Comparison of ENCODE assay signal across 29 cellular contexts in genomic region chr16:69522041-69522578, GRCh38. TPM values are rescaled to one million over a fixed set of nuclear protein-coding genes. Genes with fewer than 3 reads are reported as not detected.
A peak's percentile ranks its signal among the peaks of the same experiment; 100 is the strongest.
DNase-seq lines count a peak whose midpoint lies in the region; ATAC-seq, FAIRE-seq and TF ChIP-seq lines count a peak whose summit lies in the region.
"Had no signal": no experiment of that assay in that cellular context is flagged by ENCODE, and none has a peak within 500 bp of the region (broad histone marks: within the 10 kb centered on the region; RNA-seq: fewer than 3 reads in every experiment).

No MANE protein-coding gene starts in this region.

- no peak for TF ChIP-seq RAD21 in K562 (CRISPR knock-in tag; conservative IDR thresholded peaks at IDR 0.05 in 1 of 2, IDR thresholded peaks at IDR 0.05 in 1 of 2)

- DNase-seq in activated CD8-positive, alpha-beta T cell treated with anti-CD3 and anti-CD28 coated beads for 36 hours, result no peak
- DNase-seq in activated CD8-positive, alpha-beta T cell treated with anti-CD3 and anti-CD28 coated beads, Interleukin-2, amount 10 ng/mL, durations not matched to agents 7 days and 5 days, result no peak
- DNase-seq in K562 (ENCODE audit: extremely low read depth in 1 of 4, low spot score in 3 of 4), result no peak
- DNase-seq in trophoblast cell, result peak; percentile 28 to 67
- DNase-seq in CD14-positive monocyte (ENCODE audit: low spot score), result no peak
- DNase-seq: 8988T; activated B cell treated with CpG ODN at 0.5 μM for 24 hours; activated CD4-positive, alpha-beta T cell treated with anti-CD3 and anti-CD28 coated beads, Interleukin-2, amount 50 U/mL, for 48 hours; activated naive CD4-positive, alpha-beta T cell; activated T-cell treated with anti-CD3 and anti-CD28 coated beads for 4 hours; AML-193; cortex of kidney; foreskin melanocyte; hippocampal formation; Kasumi-1; left ventricle myocardium superior; midbrain; NCI-H1092; NCI-H187; psoas muscle had no signal

- no peak overlapping the region for H4K8ac ChIP-seq in trophoblast cell (ENCODE audit: low read depth, low read length)

- H4K91ac ChIP-seq in trophoblast cell (ENCODE audit: low read depth, low read length), result no peak overlapping the region

- H3K79me2 ChIP-seq in OCI-LY3 (ENCODE audit: low read length) (no peaks in the 10 kb centered on the region), K562 (ENCODE audit: control insufficient read depth, insufficient read depth, low read length) (no peaks in the 10 kb centered on the region), trophoblast cell (ENCODE audit: control insufficient read depth, insufficient read depth, low read length, poor library complexity) (no peaks in the 10 kb centered on the region)

- TSS peak; percentile 57 for BruUV-seq in K562 (replicated peaks; lab: Mats Ljungman, UMichigan)

- H3K27me3 Mint-ChIP-seq in activated CD8-positive, alpha-beta T cell treated with anti-CD3 and anti-CD28 coated beads for 36 hours, result no peaks in the 10 kb centered on the region
- H3K27me3 Mint-ChIP-seq in activated CD8-positive, alpha-beta T cell treated with anti-CD3 and anti-CD28 coated beads, Interleukin-2, amount 10 ng/mL, durations not matched to agents 7 days and 5 days (ENCODE audit: low read depth), result no peaks in the 10 kb centered on the region
- H3K27me3 Mint-ChIP-seq in CD14-positive monocyte (ENCODE audit: low read depth in 3 of 3), result peaks cover 26 to 44% (median 31%) of the 10 kb centered on the region in 3 donors
- H3K27me3 Mint-ChIP-seq: activated B cell treated with CpG ODN at 0.5 μM for 24 hours had no signal

- H3K18ac ChIP-seq in trophoblast cell (ENCODE audit: low read length), result no peak overlapping the region

- no peak overlapping the region for H2AFZ ChIP-seq in OCI-LY3 (ENCODE audit: low read depth, low read length)
- H2AFZ ChIP-seq in K562 (ENCODE audit: low read depth, low read length), result peak overlapping the region; percentile 93
- H2AFZ ChIP-seq in trophoblast cell (ENCODE audit: insufficient read depth, low read length, poor library complexity), result no peak overlapping the region

- H3K27ac Mint-ChIP-seq in activated CD8-positive, alpha-beta T cell treated with anti-CD3 and anti-CD28 coated beads for 36 hours, result peak overlapping the region; percentile 94
- no peak overlapping the region for H3K27ac Mint-ChIP-seq in activated CD8-positive, alpha-beta T cell treated with anti-CD3 and anti-CD28 coated beads, Interleukin-2, amount 10 ng/mL, durations not matched to agents 7 days and 5 days
- peak overlapping the region in 1 of 7 donors; percentile 6 for H3K27ac Mint-ChIP-seq in CD14-positive monocyte
- H3K27ac Mint-ChIP-seq: activated B cell treated with CpG ODN at 0.5 μM for 24 hours had no signal

- in situ Hi-C loops in K562 (cut with MboI), result no loop called here

- no peak for ATAC-seq in activated CD8-positive, alpha-beta T cell treated with anti-CD3 and anti-CD28 coated beads for 36 hours
- ATAC-seq in activated CD8-positive, alpha-beta T cell treated with anti-CD3 and anti-CD28 coated beads, Interleukin-2, amount 10 ng/mL, durations not matched to agents 7 days and 5 days, result no peak
- ATAC-seq in K562 (no peak), GM18502 (IDR thresholded peaks at IDR 0.05; ENCODE audit: poor library complexity, unreplicated experiment) (no peak), GM19452 (IDR thresholded peaks at IDR 0.05; ENCODE audit: unreplicated experiment) (no peak)
- ATAC-seq: left ventricle myocardium superior, psoas muscle, Right ventricle myocardium inferior had no signal

- H3K36me3 ChIP-seq in OCI-LY3 (replicated peaks; ENCODE audit: low read depth, low read length) (no peaks in the 10 kb centered on the region), K562 (ENCODE audit: control insufficient read depth, insufficient read depth, low read length) (no peaks in the 10 kb centered on the region), trophoblast cell (ENCODE audit: control insufficient read depth in 1 of 2, insufficient read depth in 2 of 2, low read length in 2 of 2) (no peaks in the 10 kb centered on the region)
- H3K36me3 ChIP-seq: cardiac muscle cell, esophagus muscularis mucosa, suprapubic skin had no signal

- H4K12ac ChIP-seq in trophoblast cell (ENCODE audit: low read depth, low read length), result no peak overlapping the region

- H3K27me3 ChIP-seq in OCI-LY3 (ENCODE audit: low read depth, low read length), result no peaks in the 10 kb centered on the region
- no peaks in the 10 kb centered on the region for H3K27me3 ChIP-seq in K562 (ENCODE audit: control insufficient read depth in 2 of 2, insufficient read depth in 2 of 2, low read length in 2 of 2)
- H3K27me3 ChIP-seq in trophoblast cell (ENCODE audit: insufficient read depth, low read length), result no peaks in the 10 kb centered on the region
- H3K27me3 ChIP-seq: cardiac muscle cell, esophagus muscularis mucosa, suprapubic skin had no signal

- no peak for TF ChIP-seq EP300 in K562 (IDR thresholded peaks at IDR 0.05; ENCODE audit: low read length)

- H3K9me3 Mint-ChIP-seq in activated CD8-positive, alpha-beta T cell treated with anti-CD3 and anti-CD28 coated beads for 36 hours, result no peaks in the 10 kb centered on the region
- no peaks in the 10 kb centered on the region for H3K9me3 Mint-ChIP-seq in activated CD8-positive, alpha-beta T cell treated with anti-CD3 and anti-CD28 coated beads, Interleukin-2, amount 10 ng/mL, durations not matched to agents 7 days and 5 days (ENCODE audit: insufficient read depth)
- H3K9me3 Mint-ChIP-seq in CD14-positive monocyte, result peaks cover 0 to 5% (median 3%) of the 10 kb centered on the region in 7 donors

- H3K27ac ChIP-seq in OCI-LY3 (ENCODE audit: low read length), result no peak overlapping the region
- no peak overlapping the region for H3K27ac ChIP-seq in K562 (ENCODE audit: extremely low read depth, low read depth, low read length)
- H3K27ac ChIP-seq in trophoblast cell (ENCODE audit: low read depth, low read length), result no peak overlapping the region
- H3K27ac ChIP-seq: cardiac muscle cell, esophagus muscularis mucosa, psoas muscle, suprapubic skin had no signal

- peaks cover 5% of the 10 kb centered on the region for H3K36me3 Mint-ChIP-seq in activated CD8-positive, alpha-beta T cell treated with anti-CD3 and anti-CD28 coated beads for 36 hours (ENCODE audit: low read depth)
- no peaks in the 10 kb centered on the region for H3K36me3 Mint-ChIP-seq in activated CD8-positive, alpha-beta T cell treated with anti-CD3 and anti-CD28 coated beads, Interleukin-2, amount 10 ng/mL, durations not matched to agents 7 days and 5 days (ENCODE audit: low read depth)
- H3K36me3 Mint-ChIP-seq in CD14-positive monocyte, result no peaks in the 10 kb centered on the region

- no peak for TF ChIP-seq POLR2A in K562 (conservative IDR thresholded peaks at IDR 0.05)

- H4K20me1 ChIP-seq in OCI-LY3 (ENCODE audit: insufficient read depth, low read length) (no peaks in the 10 kb centered on the region), K562 (replicated peaks; ENCODE audit: control insufficient read depth, insufficient read depth, low read length) (no peaks in the 10 kb centered on the region)

- no peak overlapping the region for H2BK5ac ChIP-seq in trophoblast cell (ENCODE audit: low read depth, low read length, poor library complexity)

- peaks cover 30% of the 10 kb centered on the region for H3K4me1 Mint-ChIP-seq in activated CD8-positive, alpha-beta T cell treated with anti-CD3 and anti-CD28 coated beads for 36 hours (ENCODE audit: low read depth)
- H3K4me1 Mint-ChIP-seq in activated CD8-positive, alpha-beta T cell treated with anti-CD3 and anti-CD28 coated beads, Interleukin-2, amount 10 ng/mL, durations not matched to agents 7 days and 5 days (ENCODE audit: low read depth), result peaks cover 29% of the 10 kb centered on the region
- peaks cover 6% of the 10 kb centered on the region for H3K4me1 Mint-ChIP-seq in CD14-positive monocyte

- no peaks in the 10 kb centered on the region for H3K79me1 ChIP-seq in trophoblast cell (ENCODE audit: low read length)

- no peak overlapping the region for H3K23ac ChIP-seq in trophoblast cell (ENCODE audit: low read length)

- no peaks in the 10 kb centered on the region for H3K9me1 ChIP-seq in K562 (ENCODE audit: control insufficient read depth, insufficient read depth, low read length)

- CTCF ChIA-PET in activated CD8-positive, alpha-beta T cell treated with anti-CD3 and anti-CD28 coated beads for 36 hours (lab: Charles Lee), result no interaction called here
- CTCF ChIA-PET in activated CD8-positive, alpha-beta T cell treated with anti-CD3 and anti-CD28 coated beads, Interleukin-2, amount 10 ng/mL, durations not matched to agents 7 days and 5 days (lab: Charles Lee), result interaction anchor here (1.0 kb wide), 1 partner anchor 126 kb away, joined by 3 read pairs; no protein-coding TSS in a partner anchor
- CTCF ChIA-PET in K562 (lab: Yijun Ruan, JAX; ENCODE audit: low intra/inter-chr PET ratio), result no interaction called here

- H3K4me2 ChIP-seq in OCI-LY3 (ENCODE audit: low read length) (peak overlapping the region; percentile 23; the same call in 1 of the 2 replicates), K562 (ENCODE audit: insufficient read depth, low read length) (peak overlapping the region; percentile 61; the same call in 1 of the 2 replicates), trophoblast cell (ENCODE audit: low read length) (no peak overlapping the region)

- H3K9ac ChIP-seq in OCI-LY3 (ENCODE audit: low read length) (no peak overlapping the region), K562 (ENCODE audit: insufficient read depth in 1 of 2, low read depth in 2 of 2, low read length in 2 of 2) (no peak overlapping the region), trophoblast cell (ENCODE audit: low read length) (no peak overlapping the region)

- intact Hi-C loops in activated CD8-positive, alpha-beta T cell treated with anti-CD3 and anti-CD28 coated beads for 36 hours (cut with micrococcal nuclease), result loop anchor here (5.0 kb wide), 1 partner anchor 40 kb away; no protein-coding TSS in a partner anchor
- intact Hi-C loops in K562 (cut with micrococcal nuclease) (no loop called here), CD14-positive monocyte (cut with micrococcal nuclease) (loop anchor here in 1 of 2 donors (10.0 kb wide), 1 partner anchor 57 kb away; no protein-coding TSS in a partner anchor)

- no peaks in the 10 kb centered on the region for H3K9me3 ChIP-seq in OCI-LY3 (ENCODE audit: insufficient read depth, low read length)
- H3K9me3 ChIP-seq in K562 (replicated peaks; ENCODE audit: control insufficient read depth, insufficient read depth, low read depth, low read length), result peaks cover 3% of the 10 kb centered on the region; the same call in 1 of the 2 replicates
- H3K9me3 ChIP-seq in trophoblast cell (ENCODE audit: insufficient read depth, low read depth, low read length), result no peaks in the 10 kb centered on the region
- H3K9me3 ChIP-seq: esophagus muscularis mucosa, psoas muscle, suprapubic skin had no signal

- no peak overlapping the region for H2AK5ac ChIP-seq in trophoblast cell (ENCODE audit: low read length)

- 84% methylated on average over 5 of the region's 5 CpGs for WGBS in K562 (ENCODE audit: insufficient coverage, low coverage, missing lambda C conversion rate)
- no CpG with 5 or more reads among the region's 5 CpGs for WGBS in trophoblast cell (ENCODE audit: extremely low coverage, insufficient coverage, insufficient read length)

- no peak overlapping the region for H3K14ac ChIP-seq in trophoblast cell (ENCODE audit: low read length)

- no peak overlapping the region for H3K4ac ChIP-seq in trophoblast cell (ENCODE audit: low read depth, low read length)

- no peak for TF ChIP-seq CTCF in activated CD8-positive, alpha-beta T cell treated with anti-CD3 and anti-CD28 coated beads for 36 hours (IDR thresholded peaks at IDR 0.05)
- TF ChIP-seq CTCF in OCI-LY3 (IDR thresholded peaks at IDR 0.05; ENCODE audit: low read depth, low read length), result no peak
- TF ChIP-seq CTCF in K562 (IDR thresholded peaks at IDR 0.05 in 2 of 3, conservative IDR thresholded peaks at IDR 0.05 in 1 of 3; ENCODE audit: insufficient read depth in 2 of 3, low read depth in 1 of 3, low read length in 3 of 3), result no peak
- no peak for TF ChIP-seq CTCF in CD14-positive monocyte (IDR thresholded peaks at IDR 0.05)

- POLR2A ChIA-PET in activated CD8-positive, alpha-beta T cell treated with anti-CD3 and anti-CD28 coated beads for 36 hours (lab: Charles Lee), result interaction anchor here (1.0 to 6.5 kb wide), 4 partner anchors 9 to 45 kb away, joined by 3 to 60 read pairs (median 4); partner anchors contain the start of gene NFAT5
- POLR2A ChIA-PET in activated CD8-positive, alpha-beta T cell treated with anti-CD3 and anti-CD28 coated beads, Interleukin-2, amount 10 ng/mL, durations not matched to agents 7 days and 5 days (lab: Charles Lee), result no interaction called here
- POLR2A ChIA-PET in K562 (lab: Yijun Ruan, JAX), result interaction anchor here (0.6 kb wide), 1 partner anchor 136 kb away, joined by 3 read pairs; no protein-coding TSS in a partner anchor

- H3K4me1 ChIP-seq in OCI-LY3 (ENCODE audit: low read length) (peaks cover 27% of the 10 kb centered on the region), K562 (replicated peaks in 1 of 2; ENCODE audit: control insufficient read depth in 2 of 2, insufficient read depth in 2 of 2, low read length in 2 of 2) (no peaks in the 10 kb centered on the region; a peak in 1 of 5 replicates), trophoblast cell (ENCODE audit: control insufficient read depth in 1 of 2, insufficient read depth in 2 of 2, low read length in 2 of 2) (no peaks in the 10 kb centered on the region)
- H3K4me1 ChIP-seq: esophagus muscularis mucosa, psoas muscle had no signal

- H2BK120ac ChIP-seq in trophoblast cell (ENCODE audit: insufficient read depth, low read length, poor library complexity), result no peak overlapping the region

- no peak for FAIRE-seq in K562 (lab: Jason Lieb, UNC)
- FAIRE-seq: HTR-8/SVneo had no signal

- H3K4me3 ChIP-seq in OCI-LY3 (ENCODE audit: low read length) (peak overlapping the region; percentile 21; the same call in 1 of the 2 replicates), K562 (no peak overlapping the region), trophoblast cell (ENCODE audit: low read depth, low read length) (no peak overlapping the region)
- H3K4me3 ChIP-seq: cardiac muscle cell, esophagus muscularis mucosa, psoas muscle, suprapubic skin had no signal

- H2BK12ac ChIP-seq in trophoblast cell (ENCODE audit: low read length), result no peak overlapping the region

- no peak overlapping the region for H3K4me3 Mint-ChIP-seq in activated CD8-positive, alpha-beta T cell treated with anti-CD3 and anti-CD28 coated beads for 36 hours
- H3K4me3 Mint-ChIP-seq in activated CD8-positive, alpha-beta T cell treated with anti-CD3 and anti-CD28 coated beads, Interleukin-2, amount 10 ng/mL, durations not matched to agents 7 days and 5 days, result no peak overlapping the region
- peak overlapping the region in 1 of 2 donors; percentile 44 for H3K4me3 Mint-ChIP-seq in CD14-positive monocyte
- H3K4me3 Mint-ChIP-seq: activated B cell treated with CpG ODN at 0.5 μM for 24 hours, neural crest cell had no signal

RNA-seq across cellular contexts. Expression of gene NFAT5, which starts 43.7 kb away (rescaled TPM):
- total RNA-seq in activated CD8-positive, alpha-beta T cell treated with anti-CD3 and anti-CD28 coated beads for 36 hours, result 10 to 100 TPM; 36.0 to 37.8 TPM
- total RNA-seq in activated CD8-positive, alpha-beta T cell treated with anti-CD3 and anti-CD28 coated beads, Interleukin-2, amount 10 ng/mL, durations not matched to agents 7 days and 5 days, result 10 to 100 TPM; 16.8 to 17.5 TPM
- total RNA-seq in K562 (2011; cell fraction: chromatin; rRNA removed; ENCODE audit: low replicate concordance), result 50.5 and 147 TPM in 2 replicates
- 18.5 and 31.5 TPM in 2 replicates for total RNA-seq in K562 (2011; cell fraction: nucleolus; rRNA removed)
- total RNA-seq in K562 (2011; cell fraction: nucleoplasm; rRNA removed), result 46.2 and 74.0 TPM in 2 replicates
- total RNA-seq in K562 (2014; rRNA removed) (4.3 and 6.9 TPM in 2 replicates), K562 (2014; rRNA removed; fragmentation: Illumina TruSeq; extraction: Trizol) (11.1 and 12.4 TPM in 2 replicates), K562 (2015; rRNA removed; fragmentation: Illumina TruSeq; extraction: Trizol) (15.2 and 15.3 TPM in 2 replicates), K562 (2021) (15.1 and 17.3 TPM in 2 replicates)
- polyA plus RNA-seq in K562 (2011; rRNA removed) (20.5 and 20.7 TPM in 2 replicates), K562 (2014; fragmentation: Illumina TruSeq; extraction: Trizol) (12.2 and 13.4 TPM in 2 replicates), K562 (2014; fragmentation: Nextera tagmentation; extraction: Ambion mirVana) (1 to 10 TPM in 1 of 2 experiments, under 1 TPM in 1; 0.78 to 1.6 TPM), K562 (2014; rRNA removed) (8.6 and 8.8 TPM in 2 replicates), CD14-positive monocyte (1 to 10 TPM; 2.4 to 2.5 TPM)
- polyA plus RNA-seq in K562 (2011; cell fraction: cytosol; rRNA removed), result 7.0 and 8.9 TPM in 2 replicates
- 21.7 and 33.1 TPM in 2 replicates for polyA plus RNA-seq in K562 (2011; cell fraction: nucleus; rRNA removed)
- 4.5 and 4.7 TPM in 2 replicates for polyA plus RNA-seq in K562 (2012)
- polyA minus RNA-seq in K562 (2011; rRNA and poly(A)+ RNA removed), result 66.5 and 69.2 TPM in 2 replicates
- 20.5 and 22.2 TPM in 2 replicates for polyA minus RNA-seq in K562 (2011; cell fraction: cytosol; rRNA and poly(A)+ RNA removed)
- 21.0 and 32.2 TPM in 2 replicates for polyA minus RNA-seq in K562 (2011; cell fraction: nucleus; rRNA and poly(A)+ RNA removed)
- polyA plus RNA-seq in trophoblast cell (2013), result 26.0 and 26.1 TPM in 2 replicates

Comparison
In these comparisons a context has a peak if more than half of its experiments do, and no peak if none do; other contexts are left out.
1. DNase-seq: peak in trophoblast cell (2 of 2); none in activated CD8-positive, alpha-beta T cell treated with anti-CD3 and anti-CD28 coated beads for 36 hours (single experiment), activated CD8-positive, alpha-beta T cell treated with anti-CD3 and anti-CD28 coated beads, Interleukin-2, amount 10 ng/mL, durations not matched to agents 7 days and 5 days (single experiment), K562 (0 of 4) and CD14-positive monocyte (single experiment).